In genomic region chr9:34591091-34591910, GRCh38 we compare ENCODE assay signal across 9 cellular contexts. TPM values are rescaled to one million over a fixed set of nuclear protein-coding genes. Genes with fewer than 3 reads are reported as not detected.
DNase-seq lines count a peak whose midpoint lies in the region; ATAC-seq and TF ChIP-seq lines count a peak whose summit lies in the region.
"Had no signal": no experiment of that assay in that cellular context is flagged by ENCODE, and none has a peak within 500 bp of the region (broad histone marks: within the 10 kb centered on the region; RNA-seq: fewer than 3 reads in every experiment).

No MANE protein-coding gene starts in this region.

- TF ChIP-seq CTCF in epithelial cell of proximal tubule (conservative IDR thresholded peaks at IDR 0.05; ENCODE audit: low read depth, low read length), result peak; percentile 84

- H3K4me3 ChIP-seq in epithelial cell of proximal tubule (ENCODE audit: low read depth, low read length), result no peak overlapping the region

- DNase-seq in ELF-1 (ENCODE audit: low read depth, low spot score) (peak; percentile 95), NOMO-1 treated with DMSO at 0.1 percent for 48 hours (lab: John Stamatoyannopoulos, UW; ENCODE audit: unreplicated experiment) (peak; percentile 64), activated T-cell treated with anti-CD3 and anti-CD28 coated beads for 4 hours (peak; percentile 73), epithelial cell of proximal tubule (ENCODE audit: low read depth) (no peak), mucosa of gallbladder (ENCODE audit: low spot score) (peak; percentile 88), SHP77 treated with DMSO at 0.1 percent for 48 hours (lab: John Stamatoyannopoulos, UW) (no peak)
- DNase-seq in stimulated activated CD8-positive, alpha-beta memory T cell treated with anti-CD3 and anti-CD28 coated beads, Interleukin-2, amount 100 ng/mL, for 48 hours (ENCODE audit: low read depth in 2 of 2), result peak; percentile 72 to 76

- peak; percentile 54 for ATAC-seq in HG03039 (IDR thresholded peaks at IDR 0.05; ENCODE audit: unreplicated experiment)

RNA-seq across cellular contexts. Expression of gene CNTFR, which starts 1.8 kb away (rescaled TPM):
- total RNA-seq in epithelial cell of proximal tubule (not detected in 2 replicates), mucosa of gallbladder (23.0 TPM)

RNA-seq across cellular contexts. Expression of gene RPP25L, which starts 20.6 kb away (rescaled TPM):
- total RNA-seq in epithelial cell of proximal tubule (23.9 and 31.5 TPM in 2 replicates), mucosa of gallbladder (28.7 TPM)

RNA-seq across cellular contexts. Expression of gene DCTN3, which starts 29.0 kb away (rescaled TPM):
- total RNA-seq in epithelial cell of proximal tubule (90.6 and 150 TPM in 2 replicates), mucosa of gallbladder (81.9 TPM)

RNA-seq across cellular contexts. Expression of gene ARID3C, which starts 37.6 kb away (rescaled TPM):
- total RNA-seq in epithelial cell of proximal tubule, result not detected in 2 replicates
- total RNA-seq in mucosa of gallbladder, result not detected
- total RNA-seq: temporal lobe had no signal

RNA-seq across cellular contexts. Expression of gene SIGMAR1, which starts 46.3 kb away (rescaled TPM):
- 97.9 and 178 TPM in 2 replicates for total RNA-seq in epithelial cell of proximal tubule
- 77.1 TPM for total RNA-seq in mucosa of gallbladder

Comparison
In these comparisons a context has a peak if more than half of its experiments do, and no peak if none do; other contexts are left out.
1. DNase-seq: peak in ELF-1 (single experiment), NOMO-1 treated with DMSO at 0.1 percent for 48 hours (single experiment), activated T-cell treated with anti-CD3 and anti-CD28 coated beads for 4 hours (single experiment), mucosa of gallbladder (single experiment) and stimulated activated CD8-positive, alpha-beta memory T cell treated with anti-CD3 and anti-CD28 coated beads, Interleukin-2, amount 100 ng/mL, for 48 hours (2 of 2); none in epithelial cell of proximal tubule (single experiment) and SHP77 treated with DMSO at 0.1 percent for 48 hours (single experiment).
2. RNA of gene CNTFR, which starts 1.8 kb away (total RNA-seq): 23.0 TPM in mucosa of gallbladder (single experiment); not detected in epithelial cell of proximal tubule; every median in the first group is over 10 times any median in the second.